ENCODE assay signal across 8 cellular contexts in the genomic region with DNA sequence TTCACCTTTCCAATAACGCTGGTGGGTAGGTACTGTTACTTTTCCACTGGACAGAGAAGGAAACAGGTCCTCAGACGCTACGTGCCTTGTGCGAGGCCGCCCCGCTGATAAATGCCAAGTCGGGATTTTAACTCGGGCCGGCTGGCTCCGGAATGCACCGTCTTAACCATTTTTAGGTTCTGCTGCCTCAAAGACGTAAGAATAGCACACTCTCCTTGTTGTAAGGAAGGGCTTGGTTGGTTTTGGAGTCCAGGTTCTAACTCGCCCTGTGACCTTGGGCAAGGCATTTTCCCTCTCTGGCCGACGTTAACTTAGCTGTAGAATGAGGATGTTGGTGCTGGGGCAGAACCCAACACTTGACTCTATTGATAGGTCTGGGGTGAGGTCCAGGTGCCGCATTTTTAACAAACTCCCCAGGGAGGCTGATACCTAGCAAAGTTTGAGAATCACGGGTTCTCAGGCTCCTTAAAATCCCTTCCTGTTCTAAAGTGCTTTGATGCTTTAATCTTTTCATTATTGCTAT. TPM values are rescaled to one million over a fixed set of nuclear protein-coding genes. Genes with fewer than 3 reads are reported as not detected.
DNase-seq lines count a peak whose midpoint lies in the region; ATAC-seq and TF ChIP-seq lines count a peak whose summit lies in the region.

No MANE protein-coding gene starts in this region.

- 2% methylated on average over 17 of the region's 17 CpGs for WGBS in esophagus, 2 donors

- peak overlapping the region; percentile 91 for H3K27ac ChIP-seq in left ventricle myocardium inferior (replicated peaks)
- peak overlapping the region; percentile 75 to 83 for H3K27ac ChIP-seq in esophagus (ENCODE audit: low read depth in 2 of 2, low read length in 1 of 2)

- peak overlapping the region; percentile 69 for H2AFZ ChIP-seq in neuron (ENCODE audit: low read depth, low read length)

- peak overlapping the region; percentile 99 for H3K4me3 Mint-ChIP-seq in T-helper 17 cell

- peak overlapping the region; percentile 97 for H3K27ac Mint-ChIP-seq in T-helper 17 cell

- in situ Hi-C loops in GM13976 (cut with MboI; ENCODE audit: low sequenced_read_pairs, unreplicated experiment), result no loop called here

- H3K36me3 Mint-ChIP-seq in T-helper 17 cell (ENCODE audit: low read depth), result peaks cover 6% of the 10 kb centered on the region

- H3K36me3 ChIP-seq in left ventricle myocardium inferior, result no peaks in the 10 kb centered on the region
- H3K36me3 ChIP-seq in esophagus (ENCODE audit: control insufficient read depth in 2 of 2, insufficient read depth in 2 of 2, low read length in 1 of 2), result no peaks in the 10 kb centered on the region
- H3K36me3 ChIP-seq in neuron (ENCODE audit: insufficient read depth, low read length), result peaks cover under 1% of the 10 kb centered on the region

- no peak for TF ChIP-seq CTCF in left ventricle myocardium inferior (IDR thresholded peaks at IDR 0.05; ENCODE audit: borderline replicate concordance)
- TF ChIP-seq CTCF in GM13976 (IDR thresholded peaks at IDR 0.05; ENCODE audit: borderline replicate concordance, control extremely low read depth, extremely low read depth, insufficient read depth, missing control alignments), result no peak

- H3K27me3 ChIP-seq in left ventricle myocardium inferior (ENCODE audit: low read depth) (no peaks in the 10 kb centered on the region), esophagus (ENCODE audit: control insufficient read depth in 1 of 2, insufficient read depth in 2 of 2, low read length in 2 of 2) (no peaks in the 10 kb centered on the region), neuron (ENCODE audit: insufficient read depth, low read length) (no peaks in the 10 kb centered on the region)

- H3K4me1 Mint-ChIP-seq in T-helper 17 cell, result peaks cover 44% of the 10 kb centered on the region

- no peaks in the 10 kb centered on the region for H3K27me3 Mint-ChIP-seq in T-helper 17 cell

- H3K4me3 ChIP-seq in left ventricle myocardium inferior (peak overlapping the region; percentile 98), esophagus (ENCODE audit: low read depth in 1 of 2, low read length in 2 of 2) (peak overlapping the region; percentile 95), neuron (ENCODE audit: low read length) (peak overlapping the region; percentile 82)

- intact Hi-C loops in left ventricle myocardium inferior (cut with micrococcal nuclease) (no loop called here), left cardiac atrium (cut with DNase I) (no loop called here)

- H3K4me1 ChIP-seq in left ventricle myocardium inferior (peaks cover 57% of the 10 kb centered on the region), esophagus (ENCODE audit: control insufficient read depth in 2 of 2, insufficient read depth in 2 of 2, low read length in 1 of 2) (peaks cover 0 to 2% of the 10 kb centered on the region in 2 donors), neuron (ENCODE audit: insufficient read depth, low read length) (peaks cover 13% of the 10 kb centered on the region)

- no peaks in the 10 kb centered on the region for H3K9me3 ChIP-seq in left ventricle myocardium inferior (replicated peaks)
- H3K9me3 ChIP-seq in T-helper 17 cell (ENCODE audit: control insufficient read depth, low read length, poor library complexity, severe bottlenecking), result no peaks in the 10 kb centered on the region
- no peaks in the 10 kb centered on the region for H3K9me3 ChIP-seq in esophagus (ENCODE audit: control insufficient read depth in 2 of 2, insufficient read depth in 1 of 2, low read depth in 1 of 2, low read length in 1 of 2)
- no peaks in the 10 kb centered on the region for H3K9me3 ChIP-seq in neuron (ENCODE audit: low read length)

- no peak for ATAC-seq in left cardiac atrium
- no peak for ATAC-seq in T-helper 17 cell
- ATAC-seq in HG02678 (IDR thresholded peaks at IDR 0.05; ENCODE audit: unreplicated experiment), result no peak
- no peak for ATAC-seq in GM18909 (IDR thresholded peaks at IDR 0.05; ENCODE audit: poor library complexity, unreplicated experiment)

- no peak for DNase-seq in left ventricle myocardium inferior
- DNase-seq in left cardiac atrium, result no peak
- DNase-seq in T-helper 17 cell, result no peak
- DNase-seq in GM13976 (ENCODE audit: low spot score), result no peak

RNA-seq across cellular contexts. Expression of a gene that starts 0.8 kb away (rescaled TPM):
- 20.0 TPM for total RNA-seq in left ventricle myocardium inferior
- 10 to 100 TPM; 18.7 to 20.4 TPM for total RNA-seq in left cardiac atrium
- 10 to 100 TPM; 78.8 to 87.5 TPM for total RNA-seq in T-helper 17 cell
- polyA plus RNA-seq in esophagus, result 10 to 100 TPM; 20.0 to 25.4 TPM

RNA-seq across cellular contexts. Expression of a gene that starts 3.9 kb away (rescaled TPM):
- total RNA-seq in left ventricle myocardium inferior (50.5 TPM), left cardiac atrium (10 to 100 TPM; 34.5 to 35.3 TPM), T-helper 17 cell (10 to 100 TPM; 84.9 to 95.9 TPM)
- polyA plus RNA-seq in esophagus, result 10 to 100 TPM in 1 of 2 donors, 1 to 10 TPM in 1; 7.4 to 10.6 TPM

RNA-seq across cellular contexts. Expression of a gene that starts 48.3 kb away (rescaled TPM):
- total RNA-seq in left ventricle myocardium inferior (5.4 TPM), left cardiac atrium (1 to 10 TPM; 6.0 to 7.8 TPM), T-helper 17 cell (10 to 100 TPM; 12.7 to 20.2 TPM)
- polyA plus RNA-seq in esophagus, result 1 to 10 TPM; 4.1 to 4.9 TPM
